Comparison of ENCODE assay signal across 9 cellular contexts in the genomic region with DNA sequence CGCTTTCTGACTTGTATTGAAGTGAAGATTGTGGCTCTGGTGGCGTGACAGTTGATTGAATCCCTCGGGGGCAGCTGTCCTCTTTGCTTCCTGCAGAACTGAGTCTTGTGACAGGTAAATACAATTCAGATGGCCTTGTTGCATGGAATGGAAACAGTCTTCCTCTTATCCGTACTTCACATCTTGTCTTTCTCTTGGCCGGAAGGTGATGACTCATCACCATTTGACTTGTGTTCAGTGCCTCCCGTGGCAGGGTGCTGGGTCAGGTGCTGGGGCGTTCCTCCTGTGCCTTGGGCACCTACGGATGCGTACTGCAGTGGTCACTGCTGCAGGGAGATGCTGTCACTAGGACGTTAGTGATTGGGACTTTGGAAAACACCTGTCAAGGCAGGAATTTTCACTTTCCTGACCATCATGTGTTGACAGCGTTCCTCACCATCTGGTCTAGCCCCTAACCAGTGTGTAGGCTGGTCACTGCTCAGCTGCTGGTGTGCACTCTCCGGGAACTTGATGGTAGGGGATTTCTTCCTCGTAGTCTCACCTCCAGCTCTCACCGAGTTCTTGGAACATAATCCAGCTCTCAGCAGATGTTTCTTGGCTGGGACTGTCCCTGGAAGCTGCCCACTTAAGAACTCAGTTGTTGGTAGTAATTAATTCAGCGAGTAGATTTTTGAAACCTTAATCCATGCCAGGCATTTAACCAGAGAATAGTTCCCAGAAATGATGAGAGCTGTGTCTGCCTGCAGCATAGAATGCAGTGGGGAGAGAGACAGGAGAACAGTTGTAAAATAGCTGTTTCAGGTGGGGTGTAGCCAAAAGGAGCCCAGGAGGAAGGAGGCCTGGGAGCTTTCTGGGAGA. TPM values are rescaled to one million over a fixed set of nuclear protein-coding genes. Genes with fewer than 3 reads are reported as not detected.
DNase-seq lines count a peak whose midpoint lies in the region; ATAC-seq and TF ChIP-seq lines count a peak whose summit lies in the region.
"Had no signal": no experiment of that assay in that cellular context is flagged by ENCODE, and none has a peak within 500 bp of the region (broad histone marks: within the 10 kb centered on the region; RNA-seq: fewer than 3 reads in every experiment).

No MANE protein-coding gene starts in this region.

- H3K36me3 ChIP-seq in esophagus squamous epithelium: no peaks in the 10 kb centered on the region
- H3K36me3 ChIP-seq in skeletal muscle tissue (ENCODE audit: control insufficient read depth in 3 of 3, insufficient read depth in 3 of 3, low read length in 3 of 3): no peaks in the 10 kb centered on the region
- H3K36me3 ChIP-seq in brain microvascular endothelial cell (replicated peaks): no peaks in the 10 kb centered on the region
- H3K36me3 ChIP-seq: cardiac muscle cell had no signal

- in situ Hi-C loops in brain microvascular endothelial cell (cut with HindIII; ENCODE audit: low pct_ligation_motif_present, low sequenced_read_pairs): no loop called here

- no peaks in the 10 kb centered on the region for H3K9me3 Mint-ChIP-seq in CD4-positive, alpha-beta T cell
- H3K9me3 Mint-ChIP-seq in osteocyte (ENCODE audit: unreplicated experiment): no peaks in the 10 kb centered on the region

- no peaks in the 10 kb centered on the region for H3K27me3 Mint-ChIP-seq in CD4-positive, alpha-beta T cell
- no peaks in the 10 kb centered on the region for H3K27me3 Mint-ChIP-seq in osteocyte (ENCODE audit: unreplicated experiment)

- H3K4me3 Mint-ChIP-seq in CD4-positive, alpha-beta T cell: peak overlapping the region; percentile 80
- H3K4me3 Mint-ChIP-seq in osteocyte (ENCODE audit: unreplicated experiment): no peak overlapping the region

- TF ChIP-seq POLR2A in esophagus squamous epithelium (IDR thresholded peaks at IDR 0.05): peak in 2 of 4 donors; percentile 22 to 42

- H3K4me1 ChIP-seq in esophagus squamous epithelium (peaks cover 21 to 65% (median 27%) of the 10 kb centered on the region in 3 donors), skeletal muscle tissue (ENCODE audit: control insufficient read depth in 3 of 3, insufficient read depth in 3 of 3, low read length in 3 of 3) (peaks cover 23 to 40% (median 28%) of the 10 kb centered on the region in 3 donors)

- peak overlapping the region; percentile 90 for H3K27ac Mint-ChIP-seq in CD4-positive, alpha-beta T cell
- no peak overlapping the region for H3K27ac Mint-ChIP-seq in osteocyte (ENCODE audit: unreplicated experiment)

- 33 to 34% methylated on average over 8 to 15 of the region's 15 CpGs for WGBS in esophagus squamous epithelium, 2 donors

- H3K27ac ChIP-seq in CD4-positive, alpha-beta T cell (ENCODE audit: low read depth, low read length): peak overlapping the region; percentile 59
- H3K27ac ChIP-seq in esophagus squamous epithelium (peak overlapping the region; percentile 48 to 87 (median 76)), skeletal muscle tissue (ENCODE audit: low read depth, low read length) (peak overlapping the region; percentile 69), brain microvascular endothelial cell (no peak overlapping the region)
- H3K27ac ChIP-seq: cardiac muscle cell had no signal

- DNase-seq in CD4-positive, alpha-beta T cell: peak in 9 of 10 experiments; percentile 41 to 63 (median 57)
- DNase-seq in M059J (ENCODE audit: low read depth) (peak; percentile 47), esophagus squamous epithelium (lab: John Stamatoyannopoulos, UW) (no peak), osteocyte (ENCODE audit: extremely low spot score, unreplicated experiment) (no peak), brain microvascular endothelial cell (no peak)
- DNase-seq in activated CD8-positive, alpha-beta memory T cell treated with anti-CD3 and anti-CD28 coated beads, Interleukin-2, amount 50 U/mL, for 4 hours: peak; percentile 48

- no peaks in the 10 kb centered on the region for H3K27me3 ChIP-seq in CD4-positive, alpha-beta T cell (ENCODE audit: control insufficient read depth, insufficient read depth, low read length)
- H3K27me3 ChIP-seq in esophagus squamous epithelium: no peaks in the 10 kb centered on the region
- no peaks in the 10 kb centered on the region for H3K27me3 ChIP-seq in skeletal muscle tissue (ENCODE audit: control insufficient read depth in 3 of 3, insufficient read depth in 3 of 3, low read length in 3 of 3)
- no peaks in the 10 kb centered on the region for H3K27me3 ChIP-seq in brain microvascular endothelial cell (replicated peaks)
- H3K27me3 ChIP-seq: cardiac muscle cell had no signal

- no peaks in the 10 kb centered on the region for H3K36me3 Mint-ChIP-seq in CD4-positive, alpha-beta T cell (ENCODE audit: low read depth)
- H3K36me3 Mint-ChIP-seq in osteocyte (ENCODE audit: unreplicated experiment): no peaks in the 10 kb centered on the region

- H3K4me1 Mint-ChIP-seq in CD4-positive, alpha-beta T cell (ENCODE audit: low read depth): peaks cover 73% of the 10 kb centered on the region
- H3K4me1 Mint-ChIP-seq in osteocyte (ENCODE audit: unreplicated experiment): peaks cover 20% of the 10 kb centered on the region

- no peaks in the 10 kb centered on the region for H3K9me3 ChIP-seq in CD4-positive, alpha-beta T cell (ENCODE audit: control insufficient read depth, low read length)
- H3K9me3 ChIP-seq in esophagus squamous epithelium: no peaks in the 10 kb centered on the region
- no peaks in the 10 kb centered on the region for H3K9me3 ChIP-seq in skeletal muscle tissue (ENCODE audit: control insufficient read depth in 3 of 3, low read length in 3 of 3)

- peak overlapping the region in 2 of 3 donors; percentile 3 to 33 for H3K9ac ChIP-seq in skeletal muscle tissue (ENCODE audit: low read depth in 1 of 3, low read length in 3 of 3)

- POLR2A ChIA-PET in CD4-positive, alpha-beta T cell (lab: Charles Lee): interaction anchor here (1.4 to 3.6 kb wide), 5 partner anchors 8 to 244 kb away, joined by 3 to 34 read pairs (median 25); a partner anchor contains a TSS

- intact Hi-C loops in CD4-positive, alpha-beta T cell (cut with DNase I, micrococcal nuclease): loop anchor here in 1 of 2 experiments (2.0 kb wide), 1 partner anchor 70 kb away; no protein-coding TSS in a partner anchor
- intact Hi-C loops in esophagus squamous epithelium (cut with DNase I): no loop called here

- no peak for TF ChIP-seq CTCF in CD4-positive, alpha-beta T cell (IDR thresholded peaks at IDR 0.05)
- no peak for TF ChIP-seq CTCF in esophagus squamous epithelium (IDR thresholded peaks at IDR 0.05)
- no peak for TF ChIP-seq CTCF in osteocyte (IDR thresholded peaks at IDR 0.05)
- no peak for TF ChIP-seq CTCF in brain microvascular endothelial cell (IDR thresholded peaks at IDR 0.05; ENCODE audit: low read depth, low read length, missing control alignments)

- ATAC-seq in CD4-positive, alpha-beta T cell (ENCODE audit: poor library complexity): peak; percentile 73
- no peak for ATAC-seq in HG02981 (IDR thresholded peaks at IDR 0.05; ENCODE audit: unreplicated experiment)

- no peak overlapping the region for H3K4me3 ChIP-seq in esophagus squamous epithelium
- peak overlapping the region in 2 of 3 donors; percentile 27 to 39 for H3K4me3 ChIP-seq in skeletal muscle tissue (ENCODE audit: low read length in 3 of 3)
- no peak overlapping the region for H3K4me3 ChIP-seq in brain microvascular endothelial cell (ENCODE audit: low read depth, low read length)
- H3K4me3 ChIP-seq: cardiac muscle cell had no signal

- CTCF ChIA-PET in CD4-positive, alpha-beta T cell (lab: Charles Lee): interaction anchor here (1.2 to 2.2 kb wide), 6 partner anchors 10 to 154 kb away, joined by 4 to 7 read pairs (median 6); no protein-coding TSS in a partner anchor

RNA-seq across cellular contexts. Expression of a gene that starts 7.2 kb away (rescaled TPM):
- total RNA-seq in CD4-positive, alpha-beta T cell: 10 to 100 TPM; 31.2 to 34.1 TPM
- 16.2 and 22.4 TPM in 2 replicates for total RNA-seq in M059J (2014; rRNA removed; shearing (Covaris generic))
- total RNA-seq in esophagus squamous epithelium (10 to 100 TPM; 28.2 to 50.4 (median 42.1) TPM), skeletal muscle tissue (40.2 TPM), osteocyte (31.0 and 33.2 TPM in 2 replicates)

Comparison
In these comparisons a context has a peak if more than half of its experiments do, and no peak if none do; other contexts are left out.
1. DNase-seq: peak in CD4-positive, alpha-beta T cell (9 of 10), M059J (single experiment) and activated CD8-positive, alpha-beta memory T cell treated with anti-CD3 and anti-CD28 coated beads, Interleukin-2, amount 50 U/mL, for 4 hours (single experiment); none in esophagus squamous epithelium (single experiment), osteocyte (single experiment) and brain microvascular endothelial cell (single experiment).
2. H3K4me3 ChIP-seq: peak in skeletal muscle tissue (2 of 3); none in esophagus squamous epithelium (0 of 4) and brain microvascular endothelial cell (single experiment).